ENCODE assay signal across 8 cellular contexts in genomic region chr12:95763809-95764253, GRCh38. TPM values are rescaled to one million over a fixed set of nuclear protein-coding genes. Genes with fewer than 3 reads are reported as not detected.
A peak's percentile ranks its signal among the peaks of the same experiment; 100 is the strongest.
DNase-seq lines count a peak whose midpoint lies in the region; TF ChIP-seq lines count a peak whose summit lies in the region.

No MANE protein-coding gene starts in this region.

- H3K4me1 ChIP-seq in spleen: peaks cover 0 to 28% (median 6%) of the 10 kb centered on the region in 6 donors

- intact Hi-C loops in spleen (cut with DNase I; ENCODE audit: low total_unique reads): no loop called here

- no peaks in the 10 kb centered on the region for H3K9me3 ChIP-seq in spleen

- H3K27me3 ChIP-seq in brain microvascular endothelial cell (replicated peaks) (no peaks in the 10 kb centered on the region), spleen (replicated peaks in 1 of 7) (peaks cover 0 to 13% (median 0%) of the 10 kb centered on the region in 7 donors)

- in situ Hi-C loops in brain microvascular endothelial cell (cut with HindIII; ENCODE audit: low pct_ligation_motif_present, low sequenced_read_pairs): no loop called here

- H3K4me3 ChIP-seq in brain microvascular endothelial cell (ENCODE audit: low read depth, low read length) (no peak overlapping the region), spleen (no peak overlapping the region), coronary artery (no peak overlapping the region)

- DNase-seq in DMS153 treated with DMSO at 0.1 percent for 48 hours (lab: John Stamatoyannopoulos, UW; ENCODE audit: unreplicated experiment): peak; percentile 28
- peak; percentile 35 for DNase-seq in MV-4-11 (lab: John Stamatoyannopoulos, UW)
- peak; percentile 94 for DNase-seq in brain microvascular endothelial cell
- peak; percentile 87 to 93 for DNase-seq in lung microvascular endothelial cell (ENCODE audit: low read depth in 2 of 2)
- no peak for DNase-seq in DMS114 treated with DMSO at 0.1 percent for 48 hours (lab: John Stamatoyannopoulos, UW; ENCODE audit: unreplicated experiment)
- DNase-seq in NCI-H2107 treated with DMSO at 0.1 percent for 48 hours (lab: John Stamatoyannopoulos, UW; ENCODE audit: unreplicated experiment): no peak
- DNase-seq in spleen: no peak
- no peak for DNase-seq in coronary artery (ENCODE audit: low spot score)

- H3K36me3 ChIP-seq in brain microvascular endothelial cell (replicated peaks): no peaks in the 10 kb centered on the region
- H3K36me3 ChIP-seq in spleen: no peaks in the 10 kb centered on the region

- H3K27ac ChIP-seq in brain microvascular endothelial cell: peak overlapping the region; percentile 81
- H3K27ac ChIP-seq in spleen: peak overlapping the region in 3 of 8 donors; percentile 14 to 33 (median 29)
- H3K27ac ChIP-seq in coronary artery: peak overlapping the region in 1 of 2 donors; percentile 64

- no peak for TF ChIP-seq CTCF in brain microvascular endothelial cell (IDR thresholded peaks at IDR 0.05; ENCODE audit: low read depth, low read length, missing control alignments)
- no peak for TF ChIP-seq CTCF in spleen (IDR thresholded peaks at IDR 0.05 in 8 of 11, conservative IDR thresholded peaks at IDR 0.05 in 3 of 11)
- no peak for TF ChIP-seq CTCF in coronary artery (IDR thresholded peaks at IDR 0.05)

- TF ChIP-seq POLR2A in spleen (IDR thresholded peaks at IDR 0.05): no peak

RNA-seq across cellular contexts. Expression of gene NTN4, which starts 26.7 kb away (rescaled TPM):
- total RNA-seq in lung microvascular endothelial cell (216 and 678 TPM in 2 replicates), spleen (100 to 1,000 TPM; 207 to 482 (median 350) TPM)
- 10 to 100 TPM; 17.6 to 54.0 (median 22.9) TPM for polyA plus RNA-seq in spleen

Comparison
In these comparisons a context has a peak if more than half of its experiments do, and no peak if none do; other contexts are left out.
1. DNase-seq: peak in DMS153 treated with DMSO at 0.1 percent for 48 hours (single experiment), MV-4-11 (single experiment), brain microvascular endothelial cell (single experiment) and lung microvascular endothelial cell (2 of 2); none in DMS114 treated with DMSO at 0.1 percent for 48 hours (single experiment), NCI-H2107 treated with DMSO at 0.1 percent for 48 hours (single experiment), spleen (single experiment) and coronary artery (single experiment).